In genomic region chr15:48536681-48537091, GRCh38 we compare ENCODE assay signal across 17 cellular contexts.
A peak's percentile ranks its signal among the peaks of the same experiment; 100 is the strongest.
DNase-seq lines count a peak whose midpoint lies in the region; ATAC-seq and TF ChIP-seq lines count a peak whose summit lies in the region.
"Had no signal": no experiment of that assay in that cellular context is flagged by ENCODE, and none has a peak within 500 bp of the region (broad histone marks: within the 10 kb centered on the region; RNA-seq: fewer than 3 reads in every experiment).

No MANE protein-coding gene starts in this region.

- H4K91ac ChIP-seq in trophoblast cell (ENCODE audit: low read depth, low read length) = no peak overlapping the region

- no peak overlapping the region for H3K4ac ChIP-seq in trophoblast cell (ENCODE audit: low read depth, low read length)

- TF ChIP-seq CTCF in brain (conservative IDR thresholded peaks at IDR 0.05) (no peak), heart right ventricle (IDR thresholded peaks at IDR 0.05) (no peak)

- H3K27ac Mint-ChIP-seq in brain = peak overlapping the region in 2 of 5 experiments; percentile 85 to 88
- H3K27ac Mint-ChIP-seq in activated CD4-positive, alpha-beta T cell treated with anti-CD3 and anti-CD28 coated beads for 36 hours = no peak overlapping the region
- no peak overlapping the region for H3K27ac Mint-ChIP-seq in T-helper 2 cell treated with Interferon-gamma antibody and Interleukin-4, amounts not matched to agents 5 μg/mL and 100 μg/mL, for 36 hours

- peak; percentile 59 to 91 (median 86) for ATAC-seq in heart right ventricle
- ATAC-seq in activated CD4-positive, alpha-beta T cell treated with anti-CD3 and anti-CD28 coated beads for 36 hours = no peak
- no peak for ATAC-seq in HG03565 (IDR thresholded peaks at IDR 0.05; ENCODE audit: unreplicated experiment)

- no peaks in the 10 kb centered on the region for H3K9me3 Mint-ChIP-seq in brain
- no peaks in the 10 kb centered on the region for H3K9me3 Mint-ChIP-seq in activated CD4-positive, alpha-beta T cell treated with anti-CD3 and anti-CD28 coated beads for 36 hours (ENCODE audit: low read depth)
- no peaks in the 10 kb centered on the region for H3K9me3 Mint-ChIP-seq in T-helper 2 cell treated with Interferon-gamma antibody and Interleukin-4, amounts not matched to agents 5 μg/mL and 100 μg/mL, for 36 hours
- H3K9me3 Mint-ChIP-seq: central memory CD8-positive, alpha-beta T cell had no signal

- H3K9me3 ChIP-seq in heart right ventricle = no peaks in the 10 kb centered on the region
- no peaks in the 10 kb centered on the region for H3K9me3 ChIP-seq in trophoblast cell (ENCODE audit: insufficient read depth, low read depth, low read length)
- H3K9me3 ChIP-seq: BLaER1 treated with 17β-estradiol and CSF1 and Interleukin-3, amounts not matched to agents 10 nM and 100 nM; SJSA1; tibial artery had no signal

- no peaks in the 10 kb centered on the region for H3K79me2 ChIP-seq in trophoblast cell (ENCODE audit: control insufficient read depth, insufficient read depth, low read length, poor library complexity)

- H3K36me3 ChIP-seq in heart right ventricle (peaks cover 0 to 22% (median 0%) of the 10 kb centered on the region in 9 donors), trophoblast cell (ENCODE audit: control insufficient read depth in 1 of 2, insufficient read depth in 2 of 2, low read length in 2 of 2) (no peaks in the 10 kb centered on the region)
- H3K36me3 ChIP-seq: BLaER1 treated with 17β-estradiol and CSF1 and Interleukin-3, amounts not matched to agents 10 nM and 100 nM; tibial artery had no signal

- peak overlapping the region; percentile 34 for H3K4me2 ChIP-seq in trophoblast cell (ENCODE audit: low read length)
- H3K4me2 ChIP-seq: BLaER1 treated with 17β-estradiol and CSF1 and Interleukin-3, amounts not matched to agents 10 nM and 100 nM had no signal

- H3K36me3 Mint-ChIP-seq in brain = peaks cover 13% of the 10 kb centered on the region
- H3K36me3 Mint-ChIP-seq in activated CD4-positive, alpha-beta T cell treated with anti-CD3 and anti-CD28 coated beads for 36 hours (ENCODE audit: low read depth) = no peaks in the 10 kb centered on the region
- no peaks in the 10 kb centered on the region for H3K36me3 Mint-ChIP-seq in T-helper 2 cell treated with Interferon-gamma antibody and Interleukin-4, amounts not matched to agents 5 μg/mL and 100 μg/mL, for 36 hours (ENCODE audit: low read depth)

- H2BK5ac ChIP-seq in trophoblast cell (ENCODE audit: low read depth, low read length, poor library complexity) = no peak overlapping the region

- H3K4me1 ChIP-seq in heart right ventricle (peaks cover 0 to 69% (median 33%) of the 10 kb centered on the region in 9 donors), trophoblast cell (ENCODE audit: control insufficient read depth in 1 of 2, insufficient read depth in 2 of 2, low read length in 2 of 2) (no peaks in the 10 kb centered on the region)
- H3K4me1 ChIP-seq: BLaER1 treated with 17β-estradiol and CSF1 and Interleukin-3, amounts not matched to agents 10 nM and 100 nM had no signal

- CTCF ChIA-PET in activated CD4-positive, alpha-beta T cell treated with anti-CD3 and anti-CD28 coated beads for 36 hours (lab: Charles Lee) = no interaction called here

- 35 to 44% methylated on average over 3 of the region's 3 CpGs for WGBS in heart right ventricle, 2 donors
- WGBS in trophoblast cell (ENCODE audit: extremely low coverage, insufficient coverage, insufficient read length) = no CpG with 5 or more reads among the region's 3 CpGs

- H4K8ac ChIP-seq in trophoblast cell (ENCODE audit: low read depth, low read length) = no peak overlapping the region

- H3K27ac ChIP-seq in heart right ventricle = peak overlapping the region in 8 of 10 donors; percentile 12 to 80 (median 58)
- H3K27ac ChIP-seq in trophoblast cell (ENCODE audit: low read depth, low read length) = peak overlapping the region; percentile 1
- H3K27ac ChIP-seq: BLaER1 treated with 17β-estradiol and CSF1 and Interleukin-3, amounts not matched to agents 10 nM and 100 nM; SJSA1 had no signal

- intact Hi-C loops in heart right ventricle (cut with DNase I) = loop anchor here in 4 of 10 donors (5.0 to 10.0 kb wide), 3 partner anchors 66 to 108 kb away; partner anchors contain the start of gene FBN1 (in 3 of the 4)
- intact Hi-C loops in activated CD4-positive, alpha-beta T cell treated with anti-CD3 and anti-CD28 coated beads for 36 hours (cut with DNase I, micrococcal nuclease) = loop anchor here in 1 of 2 experiments (10.0 kb wide), 1 partner anchor 58 kb away; no protein-coding TSS in a partner anchor

- peaks cover 2% of the 10 kb centered on the region for H3K79me1 ChIP-seq in trophoblast cell (ENCODE audit: low read length)

- no peak overlapping the region for H3K23ac ChIP-seq in trophoblast cell (ENCODE audit: low read length)

- H2BK12ac ChIP-seq in trophoblast cell (ENCODE audit: low read length) = no peak overlapping the region

- peaks cover 3% of the 10 kb centered on the region for H3K27me3 Mint-ChIP-seq in brain
- H3K27me3 Mint-ChIP-seq in activated CD4-positive, alpha-beta T cell treated with anti-CD3 and anti-CD28 coated beads for 36 hours = peaks cover 4% of the 10 kb centered on the region
- H3K27me3 Mint-ChIP-seq in T-helper 2 cell treated with Interferon-gamma antibody and Interleukin-4, amounts not matched to agents 5 μg/mL and 100 μg/mL, for 36 hours (ENCODE audit: low read depth) = no peaks in the 10 kb centered on the region

- peaks cover 65% of the 10 kb centered on the region for H3K4me1 Mint-ChIP-seq in brain
- H3K4me1 Mint-ChIP-seq in activated CD4-positive, alpha-beta T cell treated with anti-CD3 and anti-CD28 coated beads for 36 hours = no peaks in the 10 kb centered on the region
- H3K4me1 Mint-ChIP-seq in T-helper 2 cell treated with Interferon-gamma antibody and Interleukin-4, amounts not matched to agents 5 μg/mL and 100 μg/mL, for 36 hours (ENCODE audit: low read depth) = no peaks in the 10 kb centered on the region
- H3K4me1 Mint-ChIP-seq: central memory CD8-positive, alpha-beta T cell had no signal

- POLR2A ChIA-PET in activated CD4-positive, alpha-beta T cell treated with anti-CD3 and anti-CD28 coated beads for 36 hours (lab: Charles Lee) = no interaction called here

- H3K4me3 Mint-ChIP-seq in brain = peak overlapping the region in 3 of 5 experiments; percentile 39 to 55 (median 49)
- no peak overlapping the region for H3K4me3 Mint-ChIP-seq in activated CD4-positive, alpha-beta T cell treated with anti-CD3 and anti-CD28 coated beads for 36 hours
- H3K4me3 Mint-ChIP-seq in T-helper 2 cell treated with Interferon-gamma antibody and Interleukin-4, amounts not matched to agents 5 μg/mL and 100 μg/mL, for 36 hours = no peak overlapping the region
- H3K4me3 Mint-ChIP-seq: central memory CD8-positive, alpha-beta T cell had no signal

- no peak overlapping the region for H3K9ac ChIP-seq in trophoblast cell (ENCODE audit: low read length)
- H3K9ac ChIP-seq: BLaER1 treated with 17β-estradiol and CSF1 and Interleukin-3, amounts not matched to agents 10 nM and 100 nM had no signal

- no peak overlapping the region for H3K14ac ChIP-seq in trophoblast cell (ENCODE audit: low read length)

- no peak overlapping the region for H2AK5ac ChIP-seq in trophoblast cell (ENCODE audit: low read length)

- H3K27me3 ChIP-seq in heart right ventricle (no peaks in the 10 kb centered on the region), trophoblast cell (ENCODE audit: insufficient read depth, low read length) (no peaks in the 10 kb centered on the region)
- H3K27me3 ChIP-seq: BLaER1 treated with 17β-estradiol and CSF1 and Interleukin-3, amounts not matched to agents 10 nM and 100 nM; SJSA1; tibial artery had no signal

- DNase-seq in EL = peak; percentile 49
- DNase-seq in heart right ventricle = peak in 1 of 2 donors; percentile 14
- DNase-seq in trophoblast cell = no peak
- no peak for DNase-seq in activated naive CD4-positive, alpha-beta T cell treated with anti-CD3 and anti-CD28 coated beads, Interleukin-2, amount 50 U/mL, for 16 hours
- DNase-seq in activated CD4-positive, alpha-beta T cell treated with anti-CD3 and anti-CD28 coated beads for 36 hours = no peak
- no peak for DNase-seq in T-helper 2 cell treated with Interferon-gamma antibody and Interleukin-4, amounts not matched to agents 5 μg/mL and 100 μg/mL, for 36 hours (ENCODE audit: low spot score)
- DNase-seq: DND-41; NCI-H1092 treated with DMSO at 0.1 percent for 48 hours; NCI-H226; posterior cingulate gyrus; stimulated activated CD4-positive, alpha-beta T cell treated with anti-CD3 and anti-CD28 coated beads, Interleukin-1b, Interleukin-23, amount 100 ng/mL, for 48 hours; tibial artery had no signal

- H3K18ac ChIP-seq in trophoblast cell (ENCODE audit: low read length) = no peak overlapping the region

- H2BK120ac ChIP-seq in trophoblast cell (ENCODE audit: insufficient read depth, low read length, poor library complexity) = no peak overlapping the region

- H4K12ac ChIP-seq in trophoblast cell (ENCODE audit: low read depth, low read length) = no peak overlapping the region

- H2AFZ ChIP-seq in trophoblast cell (ENCODE audit: insufficient read depth, low read length, poor library complexity) = no peak overlapping the region

- H3K4me3 ChIP-seq in heart right ventricle (no peak overlapping the region), trophoblast cell (ENCODE audit: low read depth, low read length) (no peak overlapping the region)
- H3K4me3 ChIP-seq: BLaER1 treated with 17β-estradiol and CSF1 and Interleukin-3, amounts not matched to agents 10 nM and 100 nM; SJSA1; tibial artery had no signal

Comparison
In these comparisons a context has a peak if more than half of its experiments do, and no peak if none do; other contexts are left out.
1. H3K4me3 Mint-ChIP-seq: peak in brain (3 of 5); none in activated CD4-positive, alpha-beta T cell treated with anti-CD3 and anti-CD28 coated beads for 36 hours (single experiment) and T-helper 2 cell treated with Interferon-gamma antibody and Interleukin-4, amounts not matched to agents 5 μg/mL and 100 μg/mL, for 36 hours (single experiment).
2. ATAC-seq: peak in heart right ventricle (8 of 8); none in activated CD4-positive, alpha-beta T cell treated with anti-CD3 and anti-CD28 coated beads for 36 hours (single experiment) and HG03565 (single experiment).